ENCODE assay signal across 17 cellular contexts in the genomic region with DNA sequence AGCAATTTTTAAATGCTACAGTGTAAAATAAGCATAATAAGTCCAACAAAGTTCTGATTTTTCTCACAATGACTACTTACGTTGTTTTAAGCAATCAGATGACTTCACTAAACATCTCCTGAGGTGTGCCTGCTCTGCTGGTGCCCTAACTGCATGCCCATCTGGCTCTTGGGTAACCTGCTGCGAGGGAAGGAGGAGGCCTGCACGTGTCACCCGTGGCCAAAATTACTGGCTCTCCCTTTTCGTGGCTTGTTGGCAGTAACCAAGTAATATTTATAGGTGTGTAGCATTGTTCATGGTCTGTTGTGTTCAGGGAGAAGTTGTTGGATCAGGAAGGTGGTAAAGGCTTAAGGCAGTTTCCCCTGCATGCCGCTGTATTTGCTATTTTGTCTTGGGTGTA. TPM values are rescaled to one million over a fixed set of nuclear protein-coding genes. Genes with fewer than 3 reads are reported as not detected.
DNase-seq lines count a peak whose midpoint lies in the region; ATAC-seq and TF ChIP-seq lines count a peak whose summit lies in the region.
"Had no signal": no experiment of that assay in that cellular context is flagged by ENCODE, and none has a peak within 500 bp of the region (broad histone marks: within the 10 kb centered on the region; RNA-seq: fewer than 3 reads in every experiment).

No MANE protein-coding gene starts in this region.

- no peaks in the 10 kb centered on the region for H3K36me3 ChIP-seq in vagina
- H3K36me3 ChIP-seq: HAP-1 had no signal

- H3K27me3 ChIP-seq in vagina, result no peaks in the 10 kb centered on the region

- H3K4me1 ChIP-seq in vagina, result peaks cover 29% of the 10 kb centered on the region
- H3K4me1 ChIP-seq: Caco-2 had no signal

- peak overlapping the region; percentile 68 for H3K27ac Mint-ChIP-seq in activated naive CD8-positive, alpha-beta T cell
- no peak overlapping the region for H3K27ac Mint-ChIP-seq in activated naive CD8-positive, alpha-beta T cell treated with anti-CD3 and anti-CD28 coated beads, Interleukin-2, amount 50 U/mL, for 24 hours
- H3K27ac Mint-ChIP-seq in brain (peak overlapping the region in 3 of 5 experiments; percentile 34 to 72 (median 41)), nephron (peak overlapping the region in 2 of 3 experiments; percentile 11 to 26)
- H3K27ac Mint-ChIP-seq: B cell had no signal

- intact Hi-C loops in vagina (cut with DNase I), result loop anchor here (5.0 kb wide), 1 partner anchor 269 kb away; no protein-coding TSS in a partner anchor

- no peaks in the 10 kb centered on the region for H3K9me3 ChIP-seq in vagina
- H3K9me3 ChIP-seq: Caco-2, HAP-1 had no signal

- H3K27me3 Mint-ChIP-seq in activated naive CD8-positive, alpha-beta T cell, result no peaks in the 10 kb centered on the region
- no peaks in the 10 kb centered on the region for H3K27me3 Mint-ChIP-seq in activated naive CD8-positive, alpha-beta T cell treated with anti-CD3 and anti-CD28 coated beads, Interleukin-2, amount 50 U/mL, for 24 hours
- peaks cover 3% of the 10 kb centered on the region for H3K27me3 Mint-ChIP-seq in brain
- H3K27me3 Mint-ChIP-seq in nephron (ENCODE audit: low read depth), result no peaks in the 10 kb centered on the region
- H3K27me3 Mint-ChIP-seq: B cell had no signal

- no peak overlapping the region for H3K4me3 ChIP-seq in vagina
- H3K4me3 ChIP-seq: HAP-1, PC-9 had no signal

- H3K36me3 Mint-ChIP-seq in activated naive CD8-positive, alpha-beta T cell, result no peaks in the 10 kb centered on the region
- H3K36me3 Mint-ChIP-seq in activated naive CD8-positive, alpha-beta T cell treated with anti-CD3 and anti-CD28 coated beads, Interleukin-2, amount 50 U/mL, for 24 hours (ENCODE audit: low read depth), result no peaks in the 10 kb centered on the region
- no peaks in the 10 kb centered on the region for H3K36me3 Mint-ChIP-seq in brain
- H3K36me3 Mint-ChIP-seq in nephron (ENCODE audit: low read depth), result no peaks in the 10 kb centered on the region

- H3K4me3 Mint-ChIP-seq in activated naive CD8-positive, alpha-beta T cell, result no peak overlapping the region
- H3K4me3 Mint-ChIP-seq in activated naive CD8-positive, alpha-beta T cell treated with anti-CD3 and anti-CD28 coated beads, Interleukin-2, amount 50 U/mL, for 24 hours, result no peak overlapping the region
- H3K4me3 Mint-ChIP-seq in brain (no peak overlapping the region), nephron (no peak overlapping the region)
- H3K4me3 Mint-ChIP-seq: B cell had no signal

- TF ChIP-seq CTCF in brain (conservative IDR thresholded peaks at IDR 0.05) (no peak), nephron (IDR thresholded peaks at IDR 0.05; ENCODE audit: unreplicated experiment in 3 of 3) (no peak), vagina (IDR thresholded peaks at IDR 0.05) (no peak)

- no peak for ATAC-seq in activated naive CD8-positive, alpha-beta T cell treated with anti-CD3 and anti-CD28 coated beads, Interleukin-2, amount 50 U/mL, for 24 hours
- ATAC-seq in GM21447 (IDR thresholded peaks at IDR 0.05; ENCODE audit: unreplicated experiment), result no peak

- no peak for TF ChIP-seq POLR2A in vagina (IDR thresholded peaks at IDR 0.05)

- no peak overlapping the region for H3K27ac ChIP-seq in vagina
- H3K27ac ChIP-seq: PC-9 had no signal

- no peaks in the 10 kb centered on the region for H3K9me3 Mint-ChIP-seq in activated naive CD8-positive, alpha-beta T cell (ENCODE audit: low read depth)
- no peaks in the 10 kb centered on the region for H3K9me3 Mint-ChIP-seq in activated naive CD8-positive, alpha-beta T cell treated with anti-CD3 and anti-CD28 coated beads, Interleukin-2, amount 50 U/mL, for 24 hours
- H3K9me3 Mint-ChIP-seq in brain, result peaks cover 0 to 3% (median 0%) of the 10 kb centered on the region in 5 experiments
- no peaks in the 10 kb centered on the region for H3K9me3 Mint-ChIP-seq in nephron

- in situ Hi-C loops in G401 (cut with HindIII; ENCODE audit: low sequenced_read_pairs), result loop anchor here (25.0 kb wide), 1 partner anchor 374 kb away; the partner anchor contains the start of gene FAM177A1

- H3K4me1 Mint-ChIP-seq in activated naive CD8-positive, alpha-beta T cell (ENCODE audit: low read depth), result peaks cover 33% of the 10 kb centered on the region
- peaks cover 41% of the 10 kb centered on the region for H3K4me1 Mint-ChIP-seq in activated naive CD8-positive, alpha-beta T cell treated with anti-CD3 and anti-CD28 coated beads, Interleukin-2, amount 50 U/mL, for 24 hours
- peaks cover 39% of the 10 kb centered on the region for H3K4me1 Mint-ChIP-seq in brain
- peaks cover 32% of the 10 kb centered on the region for H3K4me1 Mint-ChIP-seq in nephron

- no peak for DNase-seq in activated naive CD8-positive, alpha-beta T cell treated with anti-CD3 and anti-CD28 coated beads, Interleukin-2, amount 50 U/mL, for 24 hours
- peak; percentile 53 for DNase-seq in G401 (ENCODE audit: low spot score)
- no peak for DNase-seq in COLO829 (ENCODE audit: low spot score)
- DNase-seq in vagina (ENCODE audit: extremely low spot score in 2 of 2), result no peak
- DNase-seq: Caco-2, DMS153, NCI-H1417 treated with DMSO at 0.1 percent for 48 hours, NCI-H187 treated with DMSO at 0.1 percent for 48 hours, NCI-H345, NCI-H524 treated with DMSO at 0.1 percent for 48 hours, PC-9 had no signal

RNA-seq across cellular contexts. Expression of gene NFKBIA, which starts 6.3 kb away (rescaled TPM):
- 98.1 and 101 TPM in 2 replicates for total RNA-seq in G401 (2014; rRNA removed; shearing (Covaris generic))
- 50.4 TPM for polyA plus RNA-seq in brain (ENCODE audit: insufficient read depth, low read depth, low replicate concordance)
- 1,179 TPM for total RNA-seq in vagina

Comparison
In these comparisons a context has a peak if more than half of its experiments do, and no peak if none do; other contexts are left out.
1. RNA of gene NFKBIA, which starts 6.3 kb away (total RNA-seq): 1,179 TPM in vagina (single experiment); 98.1 to 101 TPM in G401; every median in the first group is over 10 times any median in the second.